24 cellular contexts compared by ENCODE assay signal in genomic region chr12:47105914-47106674, GRCh38. TPM values are rescaled to one million over a fixed set of nuclear protein-coding genes. Genes with fewer than 3 reads are reported as not detected.
DNase-seq lines count a peak whose midpoint lies in the region; ATAC-seq and TF ChIP-seq lines count a peak whose summit lies in the region.
"Had no signal": no experiment of that assay in that cellular context is flagged by ENCODE, and none has a peak within 500 bp of the region (broad histone marks: within the 10 kb centered on the region; RNA-seq: fewer than 3 reads in every experiment).

No MANE protein-coding gene starts in this region.

- TF ChIP-seq CTCF in left lung (IDR thresholded peaks at IDR 0.05), result no peak

- DNase-seq in DMS53 treated with DMSO at 0.1 percent for 48 hours (lab: John Stamatoyannopoulos, UW; ENCODE audit: unreplicated experiment), result peak; percentile 93
- peak; percentile 68 for DNase-seq in NCI-H1105 (lab: John Stamatoyannopoulos, UW)
- DNase-seq in NCI-H69 (lab: John Stamatoyannopoulos, UW), result peak; percentile 86
- no peak for DNase-seq in left lung
- no peak for DNase-seq in activated T-helper 1 cell treated with anti-CD3 and anti-CD28 coated beads, Interleukin-12 subunit alpha, Interleukin-12 subunit beta, Interleukin-2, Interleukin-4 antibody, amounts not matched to agents 30 ng/mL and 10 ng/mL and 1 ng/mL, durations not matched to agents 14 hours and 24 hours and 36 hours (ENCODE audit: low spot score)
- DNase-seq in activated naive CD4-positive, alpha-beta T cell treated with anti-CD3 and anti-CD28 coated beads, Interleukin-2, amount 10 ng/mL, durations not matched to agents 7 days and 5 days, result no peak
- DNase-seq in sciatic nerve (ENCODE audit: low spot score), result no peak
- DNase-seq: activated CD4-positive, alpha-beta T cell treated with anti-CD3 and anti-CD28 coated beads, Interleukin-2, amount 50 U/mL, for 4 hours; activated naive CD4-positive, alpha-beta T cell; activated T-cell treated with anti-CD3 and anti-CD28 coated beads for 4 hours; CD4-positive, alpha-beta T cell; central memory CD4-positive, alpha-beta T cell; dorsolateral prefrontal cortex; foreskin fibroblast; immature natural killer cell; NCI-H526 treated with DMSO at 0.1 percent for 48 hours; stimulated activated CD4-positive, alpha-beta T cell treated with anti-CD3 and anti-CD28 coated beads, Interleukin-4, amount 100 ng/mL, for 24 hours; stimulated activated naive CD8-positive, alpha-beta T cell treated with anti-CD3 and anti-CD28 coated beads, Interleukin-15, amount 100 ng/mL, for 72 hours; T-cell; upper lobe of left lung had no signal

- H3K9me3 Mint-ChIP-seq in activated T-helper 1 cell treated with anti-CD3 and anti-CD28 coated beads, Interleukin-12 subunit alpha, Interleukin-12 subunit beta, Interleukin-2, Interleukin-4 antibody, amounts not matched to agents 30 ng/mL and 10 ng/mL and 1 ng/mL, durations not matched to agents 14 hours and 24 hours and 36 hours, result no peaks in the 10 kb centered on the region
- H3K9me3 Mint-ChIP-seq in activated naive CD4-positive, alpha-beta T cell treated with anti-CD3 and anti-CD28 coated beads, Interleukin-2, amount 10 ng/mL, durations not matched to agents 7 days and 5 days, result no peaks in the 10 kb centered on the region
- H3K9me3 Mint-ChIP-seq: CD4-positive, alpha-beta T cell; immature natural killer cell; stimulated activated naive CD8-positive, alpha-beta T cell treated with anti-CD3 and anti-CD28 coated beads, Interleukin-15, amount 100 ng/mL, for 72 hours; T-cell had no signal

- ATAC-seq in left lung (peak; percentile 61), GM19023 (IDR thresholded peaks at IDR 0.05; ENCODE audit: unreplicated experiment) (no peak), sciatic nerve (no peak)
- ATAC-seq: Panc1; stimulated activated naive CD8-positive, alpha-beta T cell treated with anti-CD3 and anti-CD28 coated beads, Interleukin-15, amount 100 ng/mL, for 72 hours; T-cell had no signal

- no peak overlapping the region for H3K27ac Mint-ChIP-seq in activated T-helper 1 cell treated with anti-CD3 and anti-CD28 coated beads, Interleukin-12 subunit alpha, Interleukin-12 subunit beta, Interleukin-2, Interleukin-4 antibody, amounts not matched to agents 30 ng/mL and 10 ng/mL and 1 ng/mL, durations not matched to agents 14 hours and 24 hours and 36 hours
- H3K27ac Mint-ChIP-seq in activated naive CD4-positive, alpha-beta T cell treated with anti-CD3 and anti-CD28 coated beads, Interleukin-2, amount 10 ng/mL, durations not matched to agents 7 days and 5 days, result no peak overlapping the region
- H3K27ac Mint-ChIP-seq: CD4-positive, alpha-beta T cell; stimulated activated naive CD8-positive, alpha-beta T cell treated with anti-CD3 and anti-CD28 coated beads, Interleukin-15, amount 100 ng/mL, for 72 hours; T-cell had no signal

- peaks cover 9% of the 10 kb centered on the region for H3K4me1 Mint-ChIP-seq in activated T-helper 1 cell treated with anti-CD3 and anti-CD28 coated beads, Interleukin-12 subunit alpha, Interleukin-12 subunit beta, Interleukin-2, Interleukin-4 antibody, amounts not matched to agents 30 ng/mL and 10 ng/mL and 1 ng/mL, durations not matched to agents 14 hours and 24 hours and 36 hours (ENCODE audit: low read depth)
- H3K4me1 Mint-ChIP-seq in activated naive CD4-positive, alpha-beta T cell treated with anti-CD3 and anti-CD28 coated beads, Interleukin-2, amount 10 ng/mL, durations not matched to agents 7 days and 5 days, result peaks cover 11% of the 10 kb centered on the region

- intact Hi-C loops in left lung (cut with DNase I), result no loop called here
- intact Hi-C loops in activated T-helper 1 cell treated with anti-CD3 and anti-CD28 coated beads, Interleukin-12 subunit alpha, Interleukin-12 subunit beta, Interleukin-2, Interleukin-4 antibody, amounts not matched to agents 30 ng/mL and 10 ng/mL and 1 ng/mL, durations not matched to agents 14 hours and 24 hours and 36 hours (cut with micrococcal nuclease), result no loop called here
- intact Hi-C loops in sciatic nerve (cut with DNase I), result no loop called here

- no peak overlapping the region for H3K4me3 ChIP-seq in left lung
- H3K4me3 ChIP-seq: dorsolateral prefrontal cortex, HAP-1, upper lobe of left lung had no signal

- no peaks in the 10 kb centered on the region for H3K36me3 ChIP-seq in left lung
- H3K36me3 ChIP-seq: HAP-1, upper lobe of left lung had no signal

- H3K4me3 Mint-ChIP-seq in activated T-helper 1 cell treated with anti-CD3 and anti-CD28 coated beads, Interleukin-12 subunit alpha, Interleukin-12 subunit beta, Interleukin-2, Interleukin-4 antibody, amounts not matched to agents 30 ng/mL and 10 ng/mL and 1 ng/mL, durations not matched to agents 14 hours and 24 hours and 36 hours, result no peak overlapping the region
- no peak overlapping the region for H3K4me3 Mint-ChIP-seq in activated naive CD4-positive, alpha-beta T cell treated with anti-CD3 and anti-CD28 coated beads, Interleukin-2, amount 10 ng/mL, durations not matched to agents 7 days and 5 days
- H3K4me3 Mint-ChIP-seq: CD4-positive, alpha-beta T cell; immature natural killer cell; stimulated activated naive CD8-positive, alpha-beta T cell treated with anti-CD3 and anti-CD28 coated beads, Interleukin-15, amount 100 ng/mL, for 72 hours; T-cell had no signal

- no peaks in the 10 kb centered on the region for H3K27me3 Mint-ChIP-seq in activated T-helper 1 cell treated with anti-CD3 and anti-CD28 coated beads, Interleukin-12 subunit alpha, Interleukin-12 subunit beta, Interleukin-2, Interleukin-4 antibody, amounts not matched to agents 30 ng/mL and 10 ng/mL and 1 ng/mL, durations not matched to agents 14 hours and 24 hours and 36 hours (ENCODE audit: insufficient read depth)
- H3K27me3 Mint-ChIP-seq in activated naive CD4-positive, alpha-beta T cell treated with anti-CD3 and anti-CD28 coated beads, Interleukin-2, amount 10 ng/mL, durations not matched to agents 7 days and 5 days, result no peaks in the 10 kb centered on the region
- H3K27me3 Mint-ChIP-seq: CD4-positive, alpha-beta T cell; stimulated activated naive CD8-positive, alpha-beta T cell treated with anti-CD3 and anti-CD28 coated beads, Interleukin-15, amount 100 ng/mL, for 72 hours; T-cell had no signal

- H3K27ac ChIP-seq in left lung, result no peak overlapping the region
- H3K27ac ChIP-seq: dorsolateral prefrontal cortex, epithelial cell of prostate, upper lobe of left lung had no signal

- CTCF ChIA-PET in activated naive CD4-positive, alpha-beta T cell treated with anti-CD3 and anti-CD28 coated beads, Interleukin-2, amount 10 ng/mL, durations not matched to agents 7 days and 5 days (lab: Charles Lee), result no interaction called here

- H3K9me3 ChIP-seq in left lung, result no peaks in the 10 kb centered on the region
- H3K9me3 ChIP-seq: HAP-1, upper lobe of left lung had no signal

- no peaks in the 10 kb centered on the region for H3K27me3 ChIP-seq in left lung
- H3K27me3 ChIP-seq: dorsolateral prefrontal cortex, upper lobe of left lung had no signal

- peaks cover 32% of the 10 kb centered on the region for H3K36me3 Mint-ChIP-seq in activated T-helper 1 cell treated with anti-CD3 and anti-CD28 coated beads, Interleukin-12 subunit alpha, Interleukin-12 subunit beta, Interleukin-2, Interleukin-4 antibody, amounts not matched to agents 30 ng/mL and 10 ng/mL and 1 ng/mL, durations not matched to agents 14 hours and 24 hours and 36 hours (ENCODE audit: low read depth)
- peaks cover 26% of the 10 kb centered on the region for H3K36me3 Mint-ChIP-seq in activated naive CD4-positive, alpha-beta T cell treated with anti-CD3 and anti-CD28 coated beads, Interleukin-2, amount 10 ng/mL, durations not matched to agents 7 days and 5 days

- H3K4me1 ChIP-seq in left lung, result no peaks in the 10 kb centered on the region
- H3K4me1 ChIP-seq: HAP-1, upper lobe of left lung had no signal

RNA-seq across cellular contexts. Expression of gene AMIGO2, which starts 26.3 kb away (rescaled TPM):
- total RNA-seq in left lung (10 to 100 TPM; 15.4 to 17.6 TPM), sciatic nerve (5.3 TPM)
- total RNA-seq in activated T-helper 1 cell treated with anti-CD3 and anti-CD28 coated beads, Interleukin-12 subunit alpha, Interleukin-12 subunit beta, Interleukin-2, Interleukin-4 antibody, amounts not matched to agents 30 ng/mL and 10 ng/mL and 1 ng/mL, durations not matched to agents 14 hours and 24 hours and 36 hours, result 11.6 and 12.5 TPM in 2 replicates

RNA-seq across cellular contexts. Expression of gene PCED1B, which starts 26.7 kb away (rescaled TPM):
- total RNA-seq in left lung, result 1 to 10 TPM; 4.8 to 8.1 TPM
- total RNA-seq in activated T-helper 1 cell treated with anti-CD3 and anti-CD28 coated beads, Interleukin-12 subunit alpha, Interleukin-12 subunit beta, Interleukin-2, Interleukin-4 antibody, amounts not matched to agents 30 ng/mL and 10 ng/mL and 1 ng/mL, durations not matched to agents 14 hours and 24 hours and 36 hours, result 50.8 and 55.5 TPM in 2 replicates
- total RNA-seq in sciatic nerve, result 5.0 TPM

Comparison
In these comparisons a context has a peak if more than half of its experiments do, and no peak if none do; other contexts are left out.
1. DNase-seq: peak in DMS53 treated with DMSO at 0.1 percent for 48 hours (single experiment), NCI-H1105 (single experiment) and NCI-H69 (single experiment); none in left lung (0 of 2), activated T-helper 1 cell treated with anti-CD3 and anti-CD28 coated beads, Interleukin-12 subunit alpha, Interleukin-12 subunit beta, Interleukin-2, Interleukin-4 antibody, amounts not matched to agents 30 ng/mL and 10 ng/mL and 1 ng/mL, durations not matched to agents 14 hours and 24 hours and 36 hours (single experiment), activated naive CD4-positive, alpha-beta T cell treated with anti-CD3 and anti-CD28 coated beads, Interleukin-2, amount 10 ng/mL, durations not matched to agents 7 days and 5 days (single experiment) and sciatic nerve (single experiment).